Comparison of ENCODE assay signal across 15 cellular contexts in genomic region chr3:197144188-197144587, GRCh38.
DNase-seq lines count a peak whose midpoint lies in the region; ATAC-seq, FAIRE-seq and TF ChIP-seq lines count a peak whose summit lies in the region.
"Had no signal": no experiment of that assay in that cellular context is flagged by ENCODE, and none has a peak within 500 bp of the region (broad histone marks: within the 10 kb centered on the region; RNA-seq: fewer than 3 reads in every experiment).

No MANE protein-coding gene starts in this region.

- H3K79me2 ChIP-seq in H1 (ENCODE audit: control insufficient read depth in 1 of 2, insufficient read depth in 2 of 2, low read length in 2 of 2), result peaks cover 0 to 3% of the 10 kb centered on the region in 2 experiments; a peak in 2 of 4 replicates

- TF ChIP-seq RAD21 in H1 (IDR thresholded peaks at IDR 0.05 in 1 of 2, conservative IDR thresholded peaks at IDR 0.05 in 1 of 2; ENCODE audit: low read depth in 2 of 2, low read length in 2 of 2), result no peak

- H2BK15ac ChIP-seq in H1 (ENCODE audit: low read length), result no peak overlapping the region

- H3K56ac ChIP-seq in H1 (replicated peaks; ENCODE audit: insufficient read length, low read depth, low read length), result no peak overlapping the region

- intact Hi-C loops in activated CD4-positive, alpha-beta T cell treated with anti-CD3 and anti-CD28 coated beads, Interleukin-2, amount 10 ng/mL, durations not matched to agents 24 days and 14 days (cut with micrococcal nuclease), result no loop called here

- CTCF ChIA-PET in WTC11 (lab: Charles Lee), result no interaction called here
- CTCF ChIA-PET in H1 (lab: Charles Lee; ENCODE audit: partially characterized antibody), result no interaction called here

- ATAC-seq in WTC11, result no peak
- ATAC-seq in GM18861 (IDR thresholded peaks at IDR 0.05; ENCODE audit: unreplicated experiment), result no peak

- no peak overlapping the region for H4K5ac ChIP-seq in H1 (ENCODE audit: insufficient read length, low read depth, low read length)

- peaks cover 0 to 6% (median 2%) of the 10 kb centered on the region in 4 experiments; a peak in 4 of 8 replicates for H3K36me3 ChIP-seq in H1 (ENCODE audit: control insufficient read depth in 2 of 4, insufficient read depth in 4 of 4, low read length in 3 of 4)

- FAIRE-seq in H1 (lab: Jason Lieb, UNC), result no peak
- FAIRE-seq: GM12891 had no signal

- H2BK5ac ChIP-seq in H1 (ENCODE audit: low read depth, low read length), result no peak overlapping the region

- no peaks in the 10 kb centered on the region for H3K4me1 ChIP-seq in H1 (replicated peaks in 1 of 4; ENCODE audit: control insufficient read depth in 3 of 4, insufficient read depth in 4 of 4, low read length in 3 of 4)

- TF ChIP-seq EP300 in H1 (IDR thresholded peaks at IDR 0.05; ENCODE audit: borderline replicate concordance in 1 of 2, low read depth in 2 of 2, low read length in 2 of 2), result no peak

- H2AK5ac ChIP-seq in H1 (ENCODE audit: low read depth, low read length), result no peak overlapping the region

- no peak overlapping the region for H3K27ac ChIP-seq in H1 (ENCODE audit: low read depth, low read length)
- H3K27ac ChIP-seq: 22Rv1 had no signal

- peak overlapping the region; percentile 23 for H3K27ac Mint-ChIP-seq in activated CD4-positive, alpha-beta T cell treated with anti-CD3 and anti-CD28 coated beads, Interleukin-2, amount 10 ng/mL, durations not matched to agents 24 days and 14 days
- H3K27ac Mint-ChIP-seq in WTC11, result peak overlapping the region; percentile 46; the same call in 1 of the 2 replicates
- no peak overlapping the region for H3K27ac Mint-ChIP-seq in activated naive CD8-positive, alpha-beta T cell treated with anti-CD3 and anti-CD28 coated beads for 36 hours

- no peak overlapping the region for H3K18ac ChIP-seq in H1 (ENCODE audit: extremely low read depth, low read length)

- WGBS in H1 (ENCODE audit: extremely low coverage in 1 of 2, insufficient coverage in 1 of 2, insufficient read length in 1 of 2, insufficient replicate concordance in 2 of 2, low coverage in 1 of 2, low lambda C conversion rate in 2 of 2, missing lambda C conversion rate in 1 of 2), 2 experiments, result 85% methylated on average over 1 of the region's 1 CpG; no CpG with 5 or more reads in 1 of the 2 experiments

- TF ChIP-seq CTCF in WTC11 (IDR thresholded peaks at IDR 0.05) (no peak), H1 (IDR thresholded peaks at IDR 0.05; ENCODE audit: control extremely low read depth in 1 of 3, insufficient read depth in 1 of 3, low read depth in 1 of 3, low read length in 3 of 3) (no peak)

- no peak overlapping the region for H2AFZ ChIP-seq in H1 (ENCODE audit: low read length)

- no peak overlapping the region for H3K4me2 ChIP-seq in H1 (ENCODE audit: insufficient read depth in 1 of 2, low read depth in 2 of 2, low read length in 2 of 2)

- H3K4ac ChIP-seq in H1 (replicated peaks; ENCODE audit: insufficient read length, low read depth, low read length), result no peak overlapping the region

- no peak overlapping the region for H4K8ac ChIP-seq in H1 (ENCODE audit: extremely low read depth, insufficient read depth, low read length)

- no peak overlapping the region for H4K91ac ChIP-seq in H1 (replicated peaks; ENCODE audit: insufficient read length, low read length)

- no peak overlapping the region for H2BK12ac ChIP-seq in H1 (ENCODE audit: low read depth, low read length)

- H3K27me3 Mint-ChIP-seq in activated CD4-positive, alpha-beta T cell treated with anti-CD3 and anti-CD28 coated beads, Interleukin-2, amount 10 ng/mL, durations not matched to agents 24 days and 14 days, result no peaks in the 10 kb centered on the region
- no peaks in the 10 kb centered on the region for H3K27me3 Mint-ChIP-seq in WTC11 (ENCODE audit: low read depth)
- no peaks in the 10 kb centered on the region for H3K27me3 Mint-ChIP-seq in activated naive CD8-positive, alpha-beta T cell treated with anti-CD3 and anti-CD28 coated beads for 36 hours

- no peak overlapping the region for H3K9ac ChIP-seq in H1 (replicated peaks in 1 of 4; ENCODE audit: extremely low read depth in 1 of 4, low read depth in 3 of 4, low read length in 3 of 4)

- no peak overlapping the region for H2BK20ac ChIP-seq in H1 (ENCODE audit: low read length)

- H3K9me3 Mint-ChIP-seq in activated CD4-positive, alpha-beta T cell treated with anti-CD3 and anti-CD28 coated beads, Interleukin-2, amount 10 ng/mL, durations not matched to agents 24 days and 14 days, result peaks cover 7% of the 10 kb centered on the region
- H3K9me3 Mint-ChIP-seq in WTC11, result peaks cover 10% of the 10 kb centered on the region
- peaks cover 2% of the 10 kb centered on the region for H3K9me3 Mint-ChIP-seq in activated naive CD8-positive, alpha-beta T cell treated with anti-CD3 and anti-CD28 coated beads for 36 hours

- no peaks in the 10 kb centered on the region; the same call in 1 of the 2 replicates for H3K79me1 ChIP-seq in H1 (ENCODE audit: low read depth, low read length)

- no peak for TF ChIP-seq POLR2A in H1 (IDR thresholded peaks at IDR 0.05; ENCODE audit: control extremely low read depth in 1 of 2, low read depth in 2 of 2, low read length in 2 of 2)

- no peaks in the 10 kb centered on the region for H3K27me3 ChIP-seq in H1 (replicated peaks in 1 of 4; ENCODE audit: control insufficient read depth in 3 of 4, extremely low read depth in 1 of 4, insufficient read depth in 3 of 4, low read length in 3 of 4)

- POLR2A ChIA-PET in WTC11 (lab: Charles Lee), result no interaction called here
- POLR2A ChIA-PET in H1 (lab: Charles Lee; ENCODE audit: partially characterized antibody), result interaction anchor here (0.6 kb wide), 2 partner anchors 151 to 529 kb away, joined by 3 to 4 read pairs; no protein-coding TSS in a partner anchor

- no peaks in the 10 kb centered on the region for H3K23me2 ChIP-seq in H1 (ENCODE audit: low read depth, low read length)

- no peaks in the 10 kb centered on the region for H3K9me3 ChIP-seq in H1 (ENCODE audit: insufficient read depth in 2 of 2, low read depth in 1 of 2, low read length in 1 of 2)

- peaks cover 17% of the 10 kb centered on the region for H3K4me1 Mint-ChIP-seq in activated CD4-positive, alpha-beta T cell treated with anti-CD3 and anti-CD28 coated beads, Interleukin-2, amount 10 ng/mL, durations not matched to agents 24 days and 14 days
- H3K4me1 Mint-ChIP-seq in WTC11, result peaks cover 7% of the 10 kb centered on the region
- peaks cover 20% of the 10 kb centered on the region for H3K4me1 Mint-ChIP-seq in activated naive CD8-positive, alpha-beta T cell treated with anti-CD3 and anti-CD28 coated beads for 36 hours

- no peak overlapping the region for H2BK120ac ChIP-seq in H1 (replicated peaks; ENCODE audit: low read depth, low read length)

- H3K36me3 Mint-ChIP-seq in activated CD4-positive, alpha-beta T cell treated with anti-CD3 and anti-CD28 coated beads, Interleukin-2, amount 10 ng/mL, durations not matched to agents 24 days and 14 days (ENCODE audit: low read depth), result peaks cover 40% of the 10 kb centered on the region
- peaks cover 18% of the 10 kb centered on the region for H3K36me3 Mint-ChIP-seq in WTC11
- peaks cover 32% of the 10 kb centered on the region for H3K36me3 Mint-ChIP-seq in activated naive CD8-positive, alpha-beta T cell treated with anti-CD3 and anti-CD28 coated beads for 36 hours

- no peaks in the 10 kb centered on the region for H4K20me1 ChIP-seq in H1 (replicated peaks in 1 of 2; ENCODE audit: control insufficient read depth in 1 of 2, insufficient read depth in 2 of 2, low read length in 2 of 2)

- no peak overlapping the region for H3K4me3 ChIP-seq in H1 (ENCODE audit: extremely low read depth in 1 of 4, insufficient read depth in 2 of 4, low read depth in 3 of 4, low read length in 4 of 4)

- no peak overlapping the region for H3K23ac ChIP-seq in H1 (ENCODE audit: insufficient read length)

- H3K14ac ChIP-seq in H1 (ENCODE audit: insufficient read length), result peak overlapping the region; percentile 48

- DNase-seq in activated CD4-positive, alpha-beta T cell treated with anti-CD3 and anti-CD28 coated beads, Interleukin-2, amount 10 ng/mL, durations not matched to agents 24 days and 14 days, result no peak
- DNase-seq in activated CD4-positive, alpha-beta T cell treated with anti-CD3 and anti-CD28 coated beads for 48 hours, result no peak
- DNase-seq in WTC11 (ENCODE audit: low spot score) (no peak), H1 (ENCODE audit: low read depth in 1 of 2, low spot score in 2 of 2) (no peak), NAMALWA (ENCODE audit: low spot score) (no peak)
- DNase-seq in stimulated activated CD4-positive, alpha-beta T cell treated with anti-CD3 and anti-CD28 coated beads, Interleukin-15, amount 100 ng/mL, for 24 hours, result no peak
- no peak for DNase-seq in activated naive CD8-positive, alpha-beta T cell treated with anti-CD3 and anti-CD28 coated beads for 36 hours
- DNase-seq: DMS53, GF-D8, H7, IMR-90 had no signal

- no peak overlapping the region for H3K4me3 Mint-ChIP-seq in activated CD4-positive, alpha-beta T cell treated with anti-CD3 and anti-CD28 coated beads, Interleukin-2, amount 10 ng/mL, durations not matched to agents 24 days and 14 days
- H3K4me3 Mint-ChIP-seq in WTC11, result no peak overlapping the region
- no peak overlapping the region for H3K4me3 Mint-ChIP-seq in activated naive CD8-positive, alpha-beta T cell treated with anti-CD3 and anti-CD28 coated beads for 36 hours
- H3K4me3 Mint-ChIP-seq: CD14-positive monocyte had no signal

TF ChIP-seq in WTC11, 78 proteins besides CTCF, POLR2A, EP300 and RAD21 (continues in another document):
- TF ChIP-seq KAT7 (CRISPR knock-in tag; IDR thresholded peaks at IDR 0.05; ENCODE audit: borderline replicate concordance) (no peak), MYBL2 (CRISPR knock-in tag; IDR thresholded peaks at IDR 0.05) (no peak), ZNF416 (CRISPR knock-in tag; IDR thresholded peaks at IDR 0.05) (no peak), ZNF121 (CRISPR knock-in tag; IDR thresholded peaks at IDR 0.05) (no peak)

TF ChIP-seq in H1, 55 proteins besides CTCF, POLR2A, EP300 and RAD21:
- TF ChIP-seq SP4 (IDR thresholded peaks at IDR 0.05; ENCODE audit: low read length) (no peak), RXRA (IDR thresholded peaks at IDR 0.05; ENCODE audit: insufficient read depth, low read depth, low read length) (no peak), ATF3 (IDR thresholded peaks at IDR 0.05; ENCODE audit: insufficient read depth, low read depth, low read length) (no peak), SUZ12 (IDR thresholded peaks at IDR 0.05; ENCODE audit: low read length) (no peak), CTBP2 (IDR thresholded peaks at IDR 0.05; ENCODE audit: borderline replicate concordance, insufficient read depth, insufficient read length, low read length) (no peak)
